ENCODE assay signal across 10 cellular contexts in genomic region chr2:66441651-66442365, GRCh38. TPM values are rescaled to one million over a fixed set of nuclear protein-coding genes. Genes with fewer than 3 reads are reported as not detected.
DNase-seq lines count a peak whose midpoint lies in the region; ATAC-seq and TF ChIP-seq lines count a peak whose summit lies in the region.
"Had no signal": no experiment of that assay in that cellular context is flagged by ENCODE, and none has a peak within 500 bp of the region (broad histone marks: within the 10 kb centered on the region; RNA-seq: fewer than 3 reads in every experiment).

No MANE protein-coding gene starts in this region.

- H2BK120ac ChIP-seq in neuronal stem cell (ENCODE audit: low read depth, low read length) = no peak overlapping the region

- no peak overlapping the region for H4K91ac ChIP-seq in neuronal stem cell (ENCODE audit: low read depth, low read length, poor library complexity)

- no peak overlapping the region for H2AK5ac ChIP-seq in neuronal stem cell (ENCODE audit: low read depth, low read length)

- TF ChIP-seq EP300 in suprapubic skin (IDR thresholded peaks at IDR 0.05) = no peak

- no peaks in the 10 kb centered on the region for H3K9me3 ChIP-seq in lower lobe of right lung
- H3K9me3 ChIP-seq in suprapubic skin = no peaks in the 10 kb centered on the region
- no peaks in the 10 kb centered on the region for H3K9me3 ChIP-seq in neuronal stem cell (replicated peaks in 1 of 2; ENCODE audit: control insufficient read depth in 2 of 2, insufficient read depth in 1 of 2, low read depth in 1 of 2, low read length in 2 of 2)

- CTCF ChIA-PET in RWPE1 (lab: Yijun Ruan, JAX) = interaction anchor here (0.5 to 0.7 kb wide), 2 partner anchors 1228 to 1393 kb away, joined by 3 to 4 read pairs; no protein-coding TSS in a partner anchor

- no peak overlapping the region for H4K8ac ChIP-seq in neuronal stem cell (ENCODE audit: low read depth, low read length)

- H3K23ac ChIP-seq in neuronal stem cell (ENCODE audit: low read depth, low read length, poor library complexity) = no peak overlapping the region

- WGBS in suprapubic skin = 55% methylated on average over 4 of the region's 4 CpGs
- no CpG with 5 or more reads among the region's 4 CpGs for WGBS in neuronal stem cell (ENCODE audit: extremely low coverage in 2 of 2, insufficient read length in 2 of 2, insufficient replicate concordance in 1 of 2), 2 donors

- no peak overlapping the region for H3K4me2 ChIP-seq in neuronal stem cell (ENCODE audit: insufficient read depth, low read length, poor library complexity, severe bottlenecking)

- TF ChIP-seq POLR2A in suprapubic skin (IDR thresholded peaks at IDR 0.05) = no peak

- no peak overlapping the region for H2AFZ ChIP-seq in neuronal stem cell (ENCODE audit: low read length)

- H3K4me3 ChIP-seq in choroid plexus epithelial cell (ENCODE audit: low read depth, low read length) (peak overlapping the region; percentile 13), lower lobe of right lung (peak overlapping the region; percentile 71), suprapubic skin (peak overlapping the region; percentile 84), neuronal stem cell (ENCODE audit: low read length in 2 of 2) (no peak overlapping the region)

- ATAC-seq in lower lobe of right lung = no peak
- ATAC-seq in HG03097 (IDR thresholded peaks at IDR 0.05; ENCODE audit: low FRiP score, unreplicated experiment) = no peak

- TF ChIP-seq CTCF in choroid plexus epithelial cell (conservative IDR thresholded peaks at IDR 0.05; ENCODE audit: low read depth, low read length) (no peak), lower lobe of right lung (IDR thresholded peaks at IDR 0.05) (no peak), suprapubic skin (IDR thresholded peaks at IDR 0.05) (no peak), RWPE1 (conservative IDR thresholded peaks at IDR 0.05; ENCODE audit: low read depth) (no peak)

- peaks cover 5% of the 10 kb centered on the region for H3K4me1 ChIP-seq in lower lobe of right lung
- peaks cover 19% of the 10 kb centered on the region for H3K4me1 ChIP-seq in suprapubic skin
- peaks cover 35 to 37% of the 10 kb centered on the region in 2 donors for H3K4me1 ChIP-seq in neuronal stem cell (ENCODE audit: control insufficient read depth in 2 of 2, insufficient read depth in 1 of 2, low read depth in 1 of 2, low read length in 2 of 2)

- H3K36me3 ChIP-seq in lower lobe of right lung (peaks cover 11% of the 10 kb centered on the region), suprapubic skin (peaks cover 21% of the 10 kb centered on the region), neuronal stem cell (replicated peaks in 1 of 2; ENCODE audit: control insufficient read depth in 2 of 2, insufficient read depth in 2 of 2, low read length in 2 of 2) (peaks cover 0 to 69% of the 10 kb centered on the region in 2 donors)

- H3K4ac ChIP-seq in neuronal stem cell (ENCODE audit: low read length) = no peak overlapping the region

- H2BK5ac ChIP-seq in neuronal stem cell (ENCODE audit: low read length) = no peak overlapping the region

- H3K27ac ChIP-seq in lower lobe of right lung (peak overlapping the region; percentile 91), suprapubic skin (no peak overlapping the region), RWPE1 (no peak overlapping the region), neuronal stem cell (replicated peaks; ENCODE audit: low read length) (no peak overlapping the region)

- H3K79me1 ChIP-seq in neuronal stem cell (ENCODE audit: low read depth, low read length) = peaks cover 2% of the 10 kb centered on the region

- no peak overlapping the region for H3K9ac ChIP-seq in neuronal stem cell (ENCODE audit: low read depth, low read length, poor library complexity)

- DNase-seq in HCEC 1CT = peak; percentile 37
- peak; percentile 23 for DNase-seq in choroid plexus epithelial cell (ENCODE audit: low read depth)
- no peak for DNase-seq in lower lobe of right lung
- DNase-seq in suprapubic skin (ENCODE audit: low spot score in 2 of 2) = no peak
- DNase-seq in RWPE1 (ENCODE audit: low spot score) = no peak
- DNase-seq in inferior parietal cortex (ENCODE audit: extremely low spot score) = no peak
- no peak for DNase-seq in neuronal stem cell (ENCODE audit: low spot score)
- DNase-seq: COR-L47, NCI-H526 treated with DMSO at 0.1 percent for 48 hours had no signal

- peaks cover 57% of the 10 kb centered on the region for H3K27me3 ChIP-seq in lower lobe of right lung (ENCODE audit: low read depth)
- peaks cover 17% of the 10 kb centered on the region for H3K27me3 ChIP-seq in suprapubic skin
- peaks cover 0 to 69% (median 3%) of the 10 kb centered on the region in 3 experiments for H3K27me3 ChIP-seq in neuronal stem cell (ENCODE audit: control insufficient read depth in 3 of 3, insufficient read depth in 3 of 3, low read depth in 1 of 3, low read length in 3 of 3)

- H3K14ac ChIP-seq in neuronal stem cell (ENCODE audit: low read length) = no peak overlapping the region

- no peak overlapping the region for H3K18ac ChIP-seq in neuronal stem cell (ENCODE audit: low read length)

- POLR2A ChIA-PET in RWPE1 (lab: Yijun Ruan, JAX; ENCODE audit: low non-redundant PET) = no interaction called here

- intact Hi-C loops in lower lobe of right lung (cut with DNase I) = loop anchor here (10.0 kb wide), 1 partner anchor 133 kb away; no protein-coding TSS in a partner anchor

- H2BK15ac ChIP-seq in neuronal stem cell (ENCODE audit: low read length) = no peak overlapping the region

- H2BK12ac ChIP-seq in neuronal stem cell (ENCODE audit: low read length) = no peak overlapping the region

RNA-seq across cellular contexts. Expression of gene MEIS1, which starts 6.9 kb away (rescaled TPM):
- 54.7 TPM for total RNA-seq in lower lobe of right lung
- 10 to 100 TPM; 12.7 to 28.0 (median 20.3) TPM for total RNA-seq in suprapubic skin
- 7.8 TPM for polyA plus RNA-seq in neuronal stem cell (2013, experiment 1 of 2)
- polyA plus RNA-seq in neuronal stem cell (2013, experiment 2 of 2) = 8.8 TPM

Comparison
In these comparisons a context has a peak if more than half of its experiments do, and no peak if none do; other contexts are left out.
1. DNase-seq: peak in HCEC 1CT (single experiment) and choroid plexus epithelial cell (single experiment); none in lower lobe of right lung (single experiment), suprapubic skin (0 of 2), RWPE1 (single experiment), inferior parietal cortex (single experiment) and neuronal stem cell (single experiment).
2. H3K4me3 ChIP-seq: peak in choroid plexus epithelial cell (single experiment), lower lobe of right lung (single experiment) and suprapubic skin (single experiment); none in neuronal stem cell (0 of 2).